In genomic region chr6:101830501-101831031, GRCh38 we compare ENCODE assay signal across 22 cellular contexts.
DNase-seq lines count a peak whose midpoint lies in the region; ATAC-seq lines count a peak whose summit lies in the region.
"Had no signal": no experiment of that assay in that cellular context is flagged by ENCODE, and none has a peak within 500 bp of the region (broad histone marks: within the 10 kb centered on the region; RNA-seq: fewer than 3 reads in every experiment).

No MANE protein-coding gene starts in this region.

- DNase-seq in AG20443 (ENCODE audit: low spot score) (peak; percentile 16), adipocyte (ENCODE audit: low read depth) (peak; percentile 15), glomerular visceral epithelial cell (ENCODE audit: extremely low spot score) (peak; percentile 50), left ventricle myocardium superior (no peak), NCI-H82 treated with DMSO at 0.1 percent for 48 hours (lab: John Stamatoyannopoulos, UW; ENCODE audit: unreplicated experiment) (no peak), Ammon's horn (ENCODE audit: low spot score) (no peak)
- DNase-seq: anterior cingulate cortex; erythroblast; GF-D8; KG1; kidney; midbrain; NCI-H1105 treated with DMSO at 0.1 percent for 48 hours; NCI-H2171 treated with DMSO at 0.1 percent for 48 hours; NK-92 treated with Interleukin-12 subunit alpha and Interleukin-12 subunit beta, amount 100 ng/mL, for 24 hours; right cardiac atrium; substantia nigra had no signal

- H3K4me1 ChIP-seq in adipocyte (ENCODE audit: control insufficient read depth, insufficient read depth, low read length), result no peaks in the 10 kb centered on the region

- H3K9ac ChIP-seq in adipocyte (ENCODE audit: low read length), result no peak overlapping the region

- intact Hi-C loops in left ventricle myocardium superior (cut with micrococcal nuclease), result no loop called here

- no peaks in the 10 kb centered on the region for H3K36me3 ChIP-seq in adipocyte (ENCODE audit: control insufficient read depth, insufficient read depth, low read length, severe bottlenecking)
- H3K36me3 ChIP-seq: neutrophil had no signal

- ATAC-seq in HG03060 (IDR thresholded peaks at IDR 0.05; ENCODE audit: low read depth, unreplicated experiment) (peak; percentile 57), left ventricle myocardium superior (no peak), GM19467 (IDR thresholded peaks at IDR 0.05; ENCODE audit: unreplicated experiment) (no peak)
- ATAC-seq: activated CD4-positive, CD25-positive, alpha-beta regulatory T cell treated with anti-CD3 and anti-CD28 coated beads, Interleukin-2, amount 50 U/mL, for 24 hours; right cardiac atrium; Right ventricle myocardium inferior had no signal

- no peak overlapping the region for H3K4me3 ChIP-seq in adipocyte (ENCODE audit: low read length)

- no peaks in the 10 kb centered on the region for H3K27me3 ChIP-seq in adipocyte (replicated peaks; ENCODE audit: control insufficient read depth, insufficient read depth, low read length)
- H3K27me3 ChIP-seq: neutrophil had no signal

- peaks cover 26% of the 10 kb centered on the region for H3K9me3 ChIP-seq in adipocyte (ENCODE audit: control insufficient read depth, low read length)
- H3K9me3 ChIP-seq: neutrophil had no signal

Comparison
In these comparisons a context has a peak if more than half of its experiments do, and no peak if none do; other contexts are left out.
1. DNase-seq: peak in AG20443 (single experiment), adipocyte (single experiment) and glomerular visceral epithelial cell (single experiment); none in left ventricle myocardium superior (single experiment), NCI-H82 treated with DMSO at 0.1 percent for 48 hours (single experiment) and Ammon's horn (single experiment).